1 cellular context compared by ENCODE assay signal in genomic region chr3:81776643-81777042, GRCh38.
TF ChIP-seq lines count a peak whose summit lies in the region.

No MANE protein-coding gene starts in this region.

TF ChIP-seq in HepG2, 621 proteins besides CTCF, POLR2A, EP300 and RAD21 (continued from another document):
- TF ChIP-seq ZNF318 (CRISPR knock-in tag; IDR thresholded peaks at IDR 0.05) (no peak), SP4 (CRISPR knock-in tag; IDR thresholded peaks at IDR 0.05) (no peak), ZFP37 (CRISPR knock-in tag; IDR thresholded peaks at IDR 0.05; ENCODE audit: borderline replicate concordance) (no peak), KDM1A (CRISPR knock-in tag; IDR thresholded peaks at IDR 0.05) (no peak), ZNF326 (CRISPR knock-in tag; IDR thresholded peaks at IDR 0.05; ENCODE audit: borderline replicate concordance) (no peak), SIX1 (CRISPR knock-in tag; IDR thresholded peaks at IDR 0.05; ENCODE audit: borderline replicate concordance) (no peak), ZMAT5 (CRISPR knock-in tag; IDR thresholded peaks at IDR 0.05; ENCODE audit: borderline replicate concordance, low read depth) (no peak), NFRKB (IDR thresholded peaks at IDR 0.05) (no peak), ZSCAN12 (CRISPR knock-in tag; IDR thresholded peaks at IDR 0.05) (no peak)
